8 cellular contexts compared by ENCODE assay signal in the genomic region with DNA sequence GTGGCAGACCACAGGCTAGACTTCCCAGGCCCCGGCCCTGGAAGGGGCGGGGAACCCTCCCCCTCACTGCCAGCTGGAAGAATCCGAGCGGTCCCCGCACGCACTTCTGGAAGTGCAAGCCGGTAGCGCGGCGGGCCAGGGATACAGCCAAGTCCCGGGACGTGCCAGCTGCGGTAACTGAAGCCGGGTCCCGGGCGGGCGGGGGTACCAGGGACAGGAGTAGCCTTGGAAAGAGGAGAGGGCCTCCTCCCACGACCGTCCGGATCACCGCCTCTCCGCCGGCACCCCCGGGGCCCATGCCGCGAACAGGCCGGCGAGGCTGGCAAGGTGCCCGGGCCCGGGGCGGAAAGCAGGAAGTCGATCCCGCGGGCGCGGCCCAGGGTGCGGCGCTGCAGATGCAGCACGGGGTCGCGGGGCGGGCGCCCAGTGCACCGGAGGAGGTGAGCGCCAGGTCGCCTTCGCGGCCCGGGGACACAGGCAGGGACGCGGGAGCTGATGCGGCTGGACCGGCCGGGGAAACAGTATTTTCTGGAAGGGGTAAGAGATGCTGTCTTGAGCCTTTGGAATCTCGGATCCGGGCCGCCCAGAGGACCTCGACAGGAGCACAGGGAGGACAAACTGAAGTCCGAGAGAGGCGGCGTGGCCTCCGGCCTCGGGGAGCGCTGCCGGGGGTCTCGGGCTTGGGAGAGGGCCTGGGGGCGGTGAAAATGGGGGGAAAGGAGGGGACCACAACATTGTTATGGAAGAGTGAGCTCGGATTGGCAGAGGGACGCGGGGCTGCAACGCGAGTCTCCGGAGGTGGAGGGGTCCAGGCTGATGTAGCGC. TPM values are rescaled to one million over a fixed set of nuclear protein-coding genes. Genes with fewer than 3 reads are reported as not detected.
A peak's percentile ranks its signal among the peaks of the same experiment; 100 is the strongest.
DNase-seq lines count a peak whose midpoint lies in the region; ATAC-seq and TF ChIP-seq lines count a peak whose summit lies in the region.

No MANE protein-coding gene starts in this region.

- peaks cover 28% of the 10 kb centered on the region for H3K4me1 ChIP-seq in PC-9 (replicated peaks; ENCODE audit: insufficient read depth)

- H3K27ac Mint-ChIP-seq in activated T-helper 2 cell treated with anti-CD3 and anti-CD28 coated beads, Interferon-gamma antibody, Interleukin-2, Interleukin-4, amounts not matched to agents 10 μg/mL and 5 μg/mL and 100 μg/mL, durations not matched to agents 14 hours and 24 hours and 36 hours, result peak overlapping the region; percentile 79
- H3K27ac Mint-ChIP-seq in naive thymus-derived CD8-positive, alpha-beta T cell, result peak overlapping the region; percentile 72 to 96 (median 90)

- H3K27me3 Mint-ChIP-seq in activated T-helper 2 cell treated with anti-CD3 and anti-CD28 coated beads, Interferon-gamma antibody, Interleukin-2, Interleukin-4, amounts not matched to agents 10 μg/mL and 5 μg/mL and 100 μg/mL, durations not matched to agents 14 hours and 24 hours and 36 hours (ENCODE audit: low read depth), result no peaks in the 10 kb centered on the region
- no peaks in the 10 kb centered on the region for H3K27me3 Mint-ChIP-seq in naive thymus-derived CD8-positive, alpha-beta T cell

- H3F3A ChIP-seq in PC-9 (ENCODE audit: insufficient read depth, low read depth), result no peaks in the 10 kb centered on the region

- H3K36me3 Mint-ChIP-seq in activated T-helper 2 cell treated with anti-CD3 and anti-CD28 coated beads, Interferon-gamma antibody, Interleukin-2, Interleukin-4, amounts not matched to agents 10 μg/mL and 5 μg/mL and 100 μg/mL, durations not matched to agents 14 hours and 24 hours and 36 hours (ENCODE audit: low read depth), result peaks cover 13% of the 10 kb centered on the region
- H3K36me3 Mint-ChIP-seq in naive thymus-derived CD8-positive, alpha-beta T cell, result peaks cover 0 to 5% (median 0%) of the 10 kb centered on the region in 3 donors

- peaks cover 28% of the 10 kb centered on the region for H3K79me2 ChIP-seq in PC-9 (ENCODE audit: low read depth)

- peak overlapping the region; percentile 90 for H3K4me3 Mint-ChIP-seq in activated T-helper 2 cell treated with anti-CD3 and anti-CD28 coated beads, Interferon-gamma antibody, Interleukin-2, Interleukin-4, amounts not matched to agents 10 μg/mL and 5 μg/mL and 100 μg/mL, durations not matched to agents 14 hours and 24 hours and 36 hours (ENCODE audit: low read depth)
- peak overlapping the region; percentile 87 to 98 (median 92) for H3K4me3 Mint-ChIP-seq in naive thymus-derived CD8-positive, alpha-beta T cell

- POLR2A ChIA-PET in PC-9 (lab: Charles Lee; ENCODE audit: unreplicated experiment), result no interaction called here
- POLR2A ChIA-PET in naive thymus-derived CD8-positive, alpha-beta T cell (lab: Charles Lee), result interaction anchor here (1.6 to 2.3 kb wide), 3 partner anchors 33 to 42 kb away, joined by 4 to 20 read pairs (median 9); a partner anchor contains a TSS

- peak; percentile 87 for DNase-seq in DMS 273 (lab: John Stamatoyannopoulos, UW; ENCODE audit: unreplicated experiment)
- no peak for DNase-seq in DMS 273 treated with DMSO at 0.1 percent for 48 hours (lab: John Stamatoyannopoulos, UW)
- DNase-seq in PC-9, result peak; percentile 57 to 85
- DNase-seq in activated T-helper 2 cell treated with anti-CD3 and anti-CD28 coated beads, Interferon-gamma antibody, Interleukin-2, Interleukin-4, amounts not matched to agents 10 μg/mL and 5 μg/mL and 100 μg/mL, durations not matched to agents 14 hours and 24 hours and 36 hours (ENCODE audit: low spot score), result peak; percentile 60
- DNase-seq in fibroblast of peridontal ligament (ENCODE audit: extremely low read depth), result peak; percentile 31
- DNase-seq in naive thymus-derived CD8-positive, alpha-beta T cell, result peak; percentile 37 to 81 (median 59)
- peak; percentile 29 to 71 (median 56) for DNase-seq in stimulated activated naive CD4-positive, alpha-beta T cell (lab: John Stamatoyannopoulos, UW)

- peak overlapping the region; percentile 97 for H2AFZ ChIP-seq in PC-9

- H3K36me3 ChIP-seq in PC-9 (ENCODE audit: low read depth), result no peaks in the 10 kb centered on the region

- no peaks in the 10 kb centered on the region for H3K27me3 ChIP-seq in PC-9 (ENCODE audit: insufficient read depth, low read depth)

- no peaks in the 10 kb centered on the region for H3K9me2 ChIP-seq in PC-9 (ENCODE audit: insufficient read depth)

- H3K4me2 ChIP-seq in PC-9, result peak overlapping the region; percentile 93

- H4K20me1 ChIP-seq in PC-9 (ENCODE audit: insufficient read depth), result no peaks in the 10 kb centered on the region; the same call in 1 of the 2 replicates

- TF ChIP-seq CTCF in PC-9 (conservative IDR thresholded peaks at IDR 0.05), result 0 out of 2 replicates have a peak, but pooled peaks have one; percentile 10

- intact Hi-C loops in PC-9 (cut with micrococcal nuclease; ENCODE audit: unreplicated experiment), result loop anchor here (1.0 to 2.0 kb wide), 2 partner anchors 33 to 43 kb away; a partner anchor contains a TSS
- intact Hi-C loops in activated T-helper 2 cell treated with anti-CD3 and anti-CD28 coated beads, Interferon-gamma antibody, Interleukin-2, Interleukin-4, amounts not matched to agents 10 μg/mL and 5 μg/mL and 100 μg/mL, durations not matched to agents 14 hours and 24 hours and 36 hours (cut with micrococcal nuclease), result no loop called here

- ATAC-seq in HG03175 (IDR thresholded peaks at IDR 0.05; ENCODE audit: unreplicated experiment), result peak; percentile 24
- peak; percentile 38 to 57 for ATAC-seq in naive thymus-derived CD8-positive, alpha-beta T cell

- no peak overlapping the region for H3K27ac ChIP-seq in PC-9

- no peaks in the 10 kb centered on the region for H3K9me3 ChIP-seq in PC-9 (ENCODE audit: insufficient read depth, low read depth)

- H3K4me3 ChIP-seq in PC-9, result peak overlapping the region; percentile 84

- H3K9me3 Mint-ChIP-seq in activated T-helper 2 cell treated with anti-CD3 and anti-CD28 coated beads, Interferon-gamma antibody, Interleukin-2, Interleukin-4, amounts not matched to agents 10 μg/mL and 5 μg/mL and 100 μg/mL, durations not matched to agents 14 hours and 24 hours and 36 hours, result no peaks in the 10 kb centered on the region
- peaks cover 0 to 8% (median 0%) of the 10 kb centered on the region in 9 donors for H3K9me3 Mint-ChIP-seq in naive thymus-derived CD8-positive, alpha-beta T cell

- TSS peak; percentile 69 for BruUV-seq in PC-9 (replicated peaks; lab: Mats Ljungman, UMichigan)

- CTCF ChIA-PET in PC-9 (lab: Charles Lee), result no interaction called here

- H3K4me1 Mint-ChIP-seq in activated T-helper 2 cell treated with anti-CD3 and anti-CD28 coated beads, Interferon-gamma antibody, Interleukin-2, Interleukin-4, amounts not matched to agents 10 μg/mL and 5 μg/mL and 100 μg/mL, durations not matched to agents 14 hours and 24 hours and 36 hours (ENCODE audit: low read depth), result peaks cover 25% of the 10 kb centered on the region
- H3K4me1 Mint-ChIP-seq in naive thymus-derived CD8-positive, alpha-beta T cell, result peaks cover 14 to 43% (median 41%) of the 10 kb centered on the region in 4 donors

RNA-seq across cellular contexts. Expression of a gene that starts 0.8 kb away (rescaled TPM):
- 15.2 and 15.6 TPM in 2 replicates for total RNA-seq in PC-9 (2021)
- total RNA-seq in activated T-helper 2 cell treated with anti-CD3 and anti-CD28 coated beads, Interferon-gamma antibody, Interleukin-2, Interleukin-4, amounts not matched to agents 10 μg/mL and 5 μg/mL and 100 μg/mL, durations not matched to agents 14 hours and 24 hours and 36 hours, result 17.1 and 18.1 TPM in 2 replicates
- total RNA-seq in naive thymus-derived CD8-positive, alpha-beta T cell, result 10 to 100 TPM; 11.8 to 12.3 TPM
- 10 to 100 TPM in 1 of 3 donors, 1 to 10 TPM in 2; 5.6 to 10.0 (median 8.4) TPM for polyA plus RNA-seq in naive thymus-derived CD8-positive, alpha-beta T cell

RNA-seq across cellular contexts. Expression of a gene that starts 43.1 kb away (rescaled TPM):
- total RNA-seq in PC-9 (2021), result 17.5 and 27.3 TPM in 2 replicates
- total RNA-seq in activated T-helper 2 cell treated with anti-CD3 and anti-CD28 coated beads, Interferon-gamma antibody, Interleukin-2, Interleukin-4, amounts not matched to agents 10 μg/mL and 5 μg/mL and 100 μg/mL, durations not matched to agents 14 hours and 24 hours and 36 hours, result 21.5 and 24.0 TPM in 2 replicates
- 10 to 100 TPM; 59.5 to 64.5 TPM for total RNA-seq in naive thymus-derived CD8-positive, alpha-beta T cell
- polyA plus RNA-seq in naive thymus-derived CD8-positive, alpha-beta T cell, result 10 to 100 TPM; 24.3 to 33.4 (median 30.3) TPM
